In genomic region chr6:123415844-123416468, GRCh38 we compare ENCODE assay signal across 9 cellular contexts.
DNase-seq lines count a peak whose midpoint lies in the region; ATAC-seq and TF ChIP-seq lines count a peak whose summit lies in the region.
"Had no signal": no experiment of that assay in that cellular context is flagged by ENCODE, and none has a peak within 500 bp of the region (broad histone marks: within the 10 kb centered on the region; RNA-seq: fewer than 3 reads in every experiment).

No MANE protein-coding gene starts in this region.

- H3K4me1 Mint-ChIP-seq in memory B cell: no peaks in the 10 kb centered on the region
- peaks cover 4% of the 10 kb centered on the region for H3K4me1 Mint-ChIP-seq in type B pancreatic cell (ENCODE audit: unreplicated experiment)

- H3K4me3 ChIP-seq in AG09309 (ENCODE audit: control insufficient read depth, low read depth, low read length): no peak overlapping the region
- H3K4me3 ChIP-seq: skin epidermis had no signal

- H3K4me3 Mint-ChIP-seq in memory B cell (no peak overlapping the region), type B pancreatic cell (no peak overlapping the region)

- H3K27ac Mint-ChIP-seq in memory B cell: no peak overlapping the region
- H3K27ac Mint-ChIP-seq in type B pancreatic cell: no peak overlapping the region

- ATAC-seq in GM18498 (IDR thresholded peaks at IDR 0.05; ENCODE audit: unreplicated experiment) (peak; percentile 92), HG02798 (IDR thresholded peaks at IDR 0.05; ENCODE audit: poor library complexity, unreplicated experiment) (peak; percentile 92), memory B cell (ENCODE audit: low read depth) (peak; percentile 44)

- H3K27me3 Mint-ChIP-seq in memory B cell (no peaks in the 10 kb centered on the region), type B pancreatic cell (no peaks in the 10 kb centered on the region)

- DNase-seq in AG09309 (ENCODE audit: low read depth): peak; percentile 3
- DNase-seq in MV-4-11 (lab: John Stamatoyannopoulos, UW): peak; percentile 37
- DNase-seq in SK-N-DZ (ENCODE audit: low spot score): peak; percentile 72
- DNase-seq in dermis microvascular lymphatic vessel endothelial cell (ENCODE audit: low read depth in 2 of 2): peak; percentile 50 to 58
- DNase-seq in memory B cell (ENCODE audit: low spot score in 2 of 2): peak in 1 of 2 donors; percentile 10
- no peak for DNase-seq in type B pancreatic cell (ENCODE audit: extremely low spot score, unreplicated experiment)

- peak; percentile 60 for TF ChIP-seq CTCF in AG09309 (IDR thresholded peaks at IDR 0.05; ENCODE audit: control insufficient read depth, insufficient read depth, low read depth, low read length, missing control alignments)
- peak; percentile 90 for TF ChIP-seq CTCF in type B pancreatic cell (conservative IDR thresholded peaks at IDR 0.05)

- no peaks in the 10 kb centered on the region for H3K36me3 Mint-ChIP-seq in memory B cell
- H3K36me3 Mint-ChIP-seq in type B pancreatic cell: no peaks in the 10 kb centered on the region

- H3K9me3 Mint-ChIP-seq in memory B cell: no peaks in the 10 kb centered on the region
- no peaks in the 10 kb centered on the region for H3K9me3 Mint-ChIP-seq in type B pancreatic cell
